Comparison of ENCODE assay signal across 8 cellular contexts in genomic region chr22:37019309-37020191, GRCh38. TPM values are rescaled to one million over a fixed set of nuclear protein-coding genes. Genes with fewer than 3 reads are reported as not detected.
DNase-seq lines count a peak whose midpoint lies in the region; ATAC-seq and TF ChIP-seq lines count a peak whose summit lies in the region.

MPST (plus strand) TSS chr22:37019742; CDS start chr22:37019837, 95 bp downstream.
TST (minus strand) TSS chr22:37019447; CDS start chr22:37018732, 715 bp downstream.

- no peaks in the 10 kb centered on the region for H3K9me3 ChIP-seq in esophagus (ENCODE audit: control insufficient read depth in 2 of 2, insufficient read depth in 1 of 2, low read depth in 1 of 2, low read length in 1 of 2)
- no peaks in the 10 kb centered on the region for H3K9me3 ChIP-seq in mucosa of descending colon
- H3K9me3 ChIP-seq in stomach smooth muscle (ENCODE audit: control insufficient read depth in 2 of 2, low read length in 2 of 2): no peaks in the 10 kb centered on the region

- H3K27me3 ChIP-seq in esophagus (ENCODE audit: control insufficient read depth in 1 of 2, insufficient read depth in 2 of 2, low read length in 2 of 2) (no peaks in the 10 kb centered on the region), stomach smooth muscle (ENCODE audit: control insufficient read depth in 1 of 2, insufficient read depth in 2 of 2, low read length in 2 of 2) (no peaks in the 10 kb centered on the region)

- intact Hi-C loops in mucosa of descending colon (cut with DNase I, micrococcal nuclease): no loop called here

- TF ChIP-seq CTCF in mucosa of descending colon (IDR thresholded peaks at IDR 0.05): no peak

- peak within 1 kb of the TSS; percentile 74 to 81 for H3K9ac ChIP-seq in stomach smooth muscle (ENCODE audit: low read length in 2 of 2)

- H3K36me3 ChIP-seq in esophagus (ENCODE audit: control insufficient read depth in 2 of 2, insufficient read depth in 2 of 2, low read length in 1 of 2) (peaks cover 0 to 18% of the 10 kb centered on the region in 2 donors), mucosa of descending colon (ENCODE audit: low read depth) (peaks cover 3% of the 10 kb centered on the region), stomach smooth muscle (ENCODE audit: control insufficient read depth in 2 of 2, insufficient read depth in 2 of 2, low read length in 2 of 2) (peaks cover 0 to 3% of the 10 kb centered on the region in 2 donors)

- peak within 1 kb of the TSS; percentile 93 to 95 for H3K27ac ChIP-seq in esophagus (ENCODE audit: low read depth in 2 of 2, low read length in 1 of 2)
- H3K27ac ChIP-seq in stomach smooth muscle (ENCODE audit: low read length): peak within 1 kb of the TSS; percentile 82

- ATAC-seq in HG02970 (IDR thresholded peaks at IDR 0.05; ENCODE audit: low FRiP score, unreplicated experiment): peak; percentile 50
- peak; percentile 47 for ATAC-seq in mucosa of descending colon

- H3K4me1 ChIP-seq in esophagus (ENCODE audit: control insufficient read depth in 2 of 2, insufficient read depth in 2 of 2, low read length in 1 of 2) (peaks cover 9 to 25% of the 10 kb centered on the region in 2 donors), mucosa of descending colon (ENCODE audit: low read depth) (peaks cover 60% of the 10 kb centered on the region), stomach smooth muscle (ENCODE audit: control insufficient read depth, insufficient read depth, low read length) (peaks cover 42% of the 10 kb centered on the region)

- WGBS in esophagus, 2 donors: 1% methylated on average over 68 to 107 of the region's 107 CpGs

- DNase-seq in SIG-M5 treated with dmso at 0.1 percent for 504 hours (lab: John Stamatoyannopoulos, UW; ENCODE audit: unreplicated experiment) (peak; percentile 56), SIG-M5 (lab: John Stamatoyannopoulos, UW) (no peak), NCI-H510A treated with DMSO at 0.1 percent for 48 hours (lab: John Stamatoyannopoulos, UW) (peak; percentile 48), activated T-cell treated with anti-CD3 and anti-CD28 coated beads for 48 hours (ENCODE audit: low read depth) (peak; percentile 27), mucosa of descending colon (peak; percentile 79 to 89 (median 86))

- H3K4me3 ChIP-seq in esophagus (ENCODE audit: low read depth in 1 of 2, low read length in 2 of 2) (peak within 1 kb of the TSS; percentile 82 to 83), mucosa of descending colon (peak within 1 kb of the TSS; percentile 90), stomach smooth muscle (ENCODE audit: low read length in 2 of 2) (peak within 1 kb of the TSS; percentile 85 to 92)

RNA-seq across cellular contexts. Expression of gene MPST, which starts in this region (rescaled TPM):
- polyA plus RNA-seq in esophagus: 100 to 1,000 TPM; 104 to 147 TPM
- 100 to 1,000 TPM; 135 to 224 (median 186) TPM for total RNA-seq in mucosa of descending colon

RNA-seq across cellular contexts. Expression of gene TST, which starts in this region (rescaled TPM):
- polyA plus RNA-seq in esophagus: 100 to 1,000 TPM; 108 to 140 TPM
- 100 to 1,000 TPM; 170 to 494 (median 337) TPM for total RNA-seq in mucosa of descending colon
